In genomic region chr19:36013280-36014028, GRCh38 we compare ENCODE assay signal across 8 cellular contexts. TPM values are rescaled to one million over a fixed set of nuclear protein-coding genes. Genes with fewer than 3 reads are reported as not detected.
DNase-seq lines count a peak whose midpoint lies in the region; ATAC-seq and TF ChIP-seq lines count a peak whose summit lies in the region.

No MANE protein-coding gene starts in this region.

- DNase-seq in NCI-H146 (lab: John Stamatoyannopoulos, UW) (no peak), D341Med (ENCODE audit: low spot score) (no peak), HPDE6-E6E7 (ENCODE audit: extremely low spot score) (no peak)

- TF ChIP-seq RAD21 in neural cell (conservative IDR thresholded peaks at IDR 0.05), result no peak

- H3K9ac ChIP-seq in BLaER1 (peak overlapping the region; percentile 88), Loucy (ENCODE audit: low read depth, low read length, poor library complexity, severe bottlenecking) (peak overlapping the region; percentile 91), duodenal mucosa (ENCODE audit: low read depth in 1 of 2, low read length in 2 of 2) (peak overlapping the region; percentile 81 to 84), neural cell (ENCODE audit: low read length) (peak overlapping the region; percentile 72)

- peak overlapping the region; percentile 82 for H3K4me3 ChIP-seq in BLaER1
- H3K4me3 ChIP-seq in Loucy (ENCODE audit: low read length, poor library complexity, severe bottlenecking), result peak overlapping the region; percentile 90
- peak overlapping the region; percentile 78 to 93 for H3K4me3 ChIP-seq in duodenal mucosa (ENCODE audit: low read depth in 1 of 2, low read length in 2 of 2)
- peak overlapping the region; percentile 72 for H3K4me3 ChIP-seq in neural cell (ENCODE audit: low read length)

- H3K9me3 ChIP-seq in BLaER1 (no peaks in the 10 kb centered on the region), Loucy (ENCODE audit: insufficient read depth, low read depth, low read length) (no peaks in the 10 kb centered on the region), duodenal mucosa (ENCODE audit: control insufficient read depth in 1 of 2, low read length in 2 of 2) (no peaks in the 10 kb centered on the region), neural cell (ENCODE audit: low read length) (no peaks in the 10 kb centered on the region)

- peak overlapping the region; percentile 76 for H3K27ac ChIP-seq in BLaER1
- H3K27ac ChIP-seq in duodenal mucosa (ENCODE audit: low read depth, low read length), result peak overlapping the region; percentile 20
- H3K27ac ChIP-seq in neural cell (ENCODE audit: low read length), result peak overlapping the region; percentile 24

- H3K9me2 ChIP-seq in Loucy (replicated peaks; ENCODE audit: low read depth, low read length), result no peaks in the 10 kb centered on the region
- H3K9me2 ChIP-seq in neural cell (ENCODE audit: insufficient read depth, low read length), result no peaks in the 10 kb centered on the region

- H3K4me1 ChIP-seq in BLaER1 (peaks cover 20% of the 10 kb centered on the region), Loucy (ENCODE audit: insufficient read depth, low read length, poor library complexity, severe bottlenecking) (peaks cover 11% of the 10 kb centered on the region), duodenal mucosa (ENCODE audit: control insufficient read depth in 1 of 2, insufficient read depth in 2 of 2, low read length in 2 of 2) (peaks cover 16 to 19% of the 10 kb centered on the region in 2 donors)

- TF ChIP-seq CTCF in Loucy (conservative IDR thresholded peaks at IDR 0.05; ENCODE audit: low read length), result no peak
- TF ChIP-seq CTCF in neural cell (IDR thresholded peaks at IDR 0.05; ENCODE audit: poor library complexity, severe bottlenecking), result no peak

- ATAC-seq in GM18858 (IDR thresholded peaks at IDR 0.05; ENCODE audit: unreplicated experiment), result no peak

- peak overlapping the region; percentile 97 for H3K4me2 ChIP-seq in BLaER1
- H3K4me2 ChIP-seq in Loucy (ENCODE audit: low read depth, low read length, poor library complexity, severe bottlenecking), result peak overlapping the region; percentile 90
- peak overlapping the region; percentile 53 for H3K4me2 ChIP-seq in neural cell (ENCODE audit: low read length)

- H2AFZ ChIP-seq in Loucy (ENCODE audit: low read length), result peak overlapping the region; percentile 70; the same call in 1 of the 2 replicates
- H2AFZ ChIP-seq in neural cell (ENCODE audit: low read depth, low read length), result peak overlapping the region; percentile 80

- H3F3A ChIP-seq in Loucy (ENCODE audit: low read depth), result no peaks in the 10 kb centered on the region
- no peaks in the 10 kb centered on the region for H3F3A ChIP-seq in neural cell (ENCODE audit: insufficient read depth, low read length, poor library complexity, severe bottlenecking)

- TF ChIP-seq EP300 in neural cell (conservative IDR thresholded peaks at IDR 0.05; ENCODE audit: poor library complexity, severe bottlenecking), result no peak

- H4K20me1 ChIP-seq in BLaER1 (no peaks in the 10 kb centered on the region), Loucy (ENCODE audit: insufficient read depth, low read length, poor library complexity, severe bottlenecking) (no peaks in the 10 kb centered on the region), neural cell (ENCODE audit: insufficient read depth) (no peaks in the 10 kb centered on the region)

- peaks cover 17% of the 10 kb centered on the region; the same call in 1 of the 2 replicates for H3K36me3 ChIP-seq in BLaER1
- no peaks in the 10 kb centered on the region for H3K36me3 ChIP-seq in Loucy (ENCODE audit: insufficient read depth, low read length)
- peaks cover 0 to 4% of the 10 kb centered on the region in 2 donors for H3K36me3 ChIP-seq in duodenal mucosa (ENCODE audit: control insufficient read depth in 1 of 2, insufficient read depth in 2 of 2, low read length in 2 of 2)
- peaks cover 5% of the 10 kb centered on the region for H3K36me3 ChIP-seq in neural cell (ENCODE audit: insufficient read depth, low read length)

- H3K79me2 ChIP-seq in Loucy (ENCODE audit: insufficient read depth, low read length) (peaks cover 22% of the 10 kb centered on the region), neural cell (replicated peaks; ENCODE audit: insufficient read depth, low read length) (no peaks in the 10 kb centered on the region)

- H3K27me3 ChIP-seq in BLaER1, result peaks cover 11% of the 10 kb centered on the region; the same call in 1 of the 2 replicates
- H3K27me3 ChIP-seq in Loucy (ENCODE audit: insufficient read depth, low read length, poor library complexity, severe bottlenecking), result no peaks in the 10 kb centered on the region
- H3K27me3 ChIP-seq in duodenal mucosa (ENCODE audit: control insufficient read depth in 1 of 2, insufficient read depth in 2 of 2, low read length in 2 of 2), result no peaks in the 10 kb centered on the region
- H3K27me3 ChIP-seq in neural cell (ENCODE audit: insufficient read depth, low read depth, low read length), result peaks cover 7% of the 10 kb centered on the region

TF ChIP-seq in neural cell, 6 proteins besides CTCF, POLR2A, EP300 and RAD21:
- no peak for TF ChIP-seq REST (IDR thresholded peaks at IDR 0.05; ENCODE audit: borderline replicate concordance)

RNA-seq across cellular contexts. Expression of gene ALKBH6, which starts 0.6 kb away (rescaled TPM):
- polyA plus RNA-seq in neural cell, result 45.6 and 63.2 TPM in 2 replicates
- polyA minus RNA-seq in neural cell, result 12.9 and 14.2 TPM in 2 replicates

RNA-seq across cellular contexts. Expression of gene SYNE4, which starts 4.8 kb away (rescaled TPM):
- 0.16 and 0.19 TPM in 2 replicates for polyA plus RNA-seq in neural cell
- 0.35 TPM in 1 of 2 replicates, not detected in the other for polyA minus RNA-seq in neural cell

RNA-seq across cellular contexts. Expression of gene SDHAF1, which starts 18.5 kb away (rescaled TPM):
- polyA plus RNA-seq in neural cell, result 65.3 and 71.6 TPM in 2 replicates
- polyA minus RNA-seq in neural cell, result 26.2 and 30.2 TPM in 2 replicates

RNA-seq across cellular contexts. Expression of gene CLIP3, which starts 19.2 kb away (rescaled TPM):
- 5.6 and 7.8 TPM in 2 replicates for polyA plus RNA-seq in neural cell
- polyA minus RNA-seq in neural cell, result 26.1 and 40.7 TPM in 2 replicates

RNA-seq across cellular contexts. Expression of gene THAP8, which starts 40.6 kb away (rescaled TPM):
- polyA plus RNA-seq in neural cell, result 3.8 and 5.5 TPM in 2 replicates
- polyA minus RNA-seq in neural cell, result 2.3 and 2.7 TPM in 2 replicates

Comparison
In these comparisons a context has a peak if more than half of its experiments do, and no peak if none do; other contexts are left out.
1. H3K27ac ChIP-seq: peak in every context shown above with its lines; median percentile 76 in BLaER1; 24 in neural cell; 20 in duodenal mucosa.